Comparison of ENCODE assay signal across 20 cellular contexts in genomic region chr2:148528356-148529064, GRCh38.
DNase-seq lines count a peak whose midpoint lies in the region; ATAC-seq and TF ChIP-seq lines count a peak whose summit lies in the region.
"Had no signal": no experiment of that assay in that cellular context is flagged by ENCODE, and none has a peak within 500 bp of the region (broad histone marks: within the 10 kb centered on the region; RNA-seq: fewer than 3 reads in every experiment).

No MANE protein-coding gene starts in this region.

- 76% methylated on average over 6 of the region's 6 CpGs for WGBS in thymus

- H3K27me3 ChIP-seq in thymus (ENCODE audit: control insufficient read depth, insufficient read depth), result no peaks in the 10 kb centered on the region
- H3K27me3 ChIP-seq: SJSA1, testis had no signal

- H3K4me3 ChIP-seq in thymus (ENCODE audit: low read length), result no peak overlapping the region
- H3K4me3 ChIP-seq: left lung, SJSA1, testis had no signal

- no peak overlapping the region for H3K27ac Mint-ChIP-seq in natural killer cell
- no peak overlapping the region for H3K27ac Mint-ChIP-seq in natural killer cell treated with Interleukin-12 subunit alpha and Interleukin-12 subunit beta and Interleukin-15 and Interleukin-18, amount 100 ng/mL, for 72 hours
- H3K27ac Mint-ChIP-seq in activated CD4-positive, alpha-beta memory T cell treated with anti-CD3 and anti-CD28 coated beads for 36 hours, result peak overlapping the region; percentile 61
- H3K27ac Mint-ChIP-seq in activated naive CD8-positive, alpha-beta T cell treated with anti-CD3 and anti-CD28 coated beads, Interleukin-2, amount 10 ng/mL, durations not matched to agents 7 days and 5 days, result peak overlapping the region; percentile 92
- H3K27ac Mint-ChIP-seq: HFFc6 had no signal

- no peaks in the 10 kb centered on the region for H3K36me3 ChIP-seq in thymus (ENCODE audit: control insufficient read depth, insufficient read depth)
- H3K36me3 ChIP-seq: left lung, neutrophil, SJSA1 had no signal

- intact Hi-C loops in natural killer cell (cut with micrococcal nuclease), result no loop called here
- intact Hi-C loops in activated CD4-positive, alpha-beta memory T cell treated with anti-CD3 and anti-CD28 coated beads for 36 hours (cut with micrococcal nuclease), result loop anchor here (1.0 to 10.0 kb wide), 7 partner anchors 17 to 1234 kb away; partner anchors contain the start of gene ACVR2A

- no peak for TF ChIP-seq CTCF in natural killer cell (IDR thresholded peaks at IDR 0.05)

- H3K4me3 Mint-ChIP-seq in natural killer cell, result peak overlapping the region; percentile 9
- no peak overlapping the region for H3K4me3 Mint-ChIP-seq in natural killer cell treated with Interleukin-12 subunit alpha and Interleukin-12 subunit beta and Interleukin-15 and Interleukin-18, amount 100 ng/mL, for 72 hours
- H3K4me3 Mint-ChIP-seq in activated CD4-positive, alpha-beta memory T cell treated with anti-CD3 and anti-CD28 coated beads for 36 hours, result peak overlapping the region; percentile 59
- H3K4me3 Mint-ChIP-seq in activated naive CD8-positive, alpha-beta T cell treated with anti-CD3 and anti-CD28 coated beads, Interleukin-2, amount 10 ng/mL, durations not matched to agents 7 days and 5 days, result peak overlapping the region; percentile 81
- H3K4me3 Mint-ChIP-seq: HFFc6 had no signal

- H3K9me3 Mint-ChIP-seq in natural killer cell, result no peaks in the 10 kb centered on the region
- H3K9me3 Mint-ChIP-seq in natural killer cell treated with Interleukin-12 subunit alpha and Interleukin-12 subunit beta and Interleukin-15 and Interleukin-18, amount 100 ng/mL, for 72 hours, result no peaks in the 10 kb centered on the region
- H3K9me3 Mint-ChIP-seq in activated CD4-positive, alpha-beta memory T cell treated with anti-CD3 and anti-CD28 coated beads for 36 hours, result no peaks in the 10 kb centered on the region
- no peaks in the 10 kb centered on the region for H3K9me3 Mint-ChIP-seq in activated naive CD8-positive, alpha-beta T cell treated with anti-CD3 and anti-CD28 coated beads, Interleukin-2, amount 10 ng/mL, durations not matched to agents 7 days and 5 days
- H3K9me3 Mint-ChIP-seq: HFFc6 had no signal

- POLR2A ChIA-PET in activated CD4-positive, alpha-beta memory T cell treated with anti-CD3 and anti-CD28 coated beads for 36 hours (lab: Charles Lee), result interaction anchor here (1.2 to 1.3 kb wide), 2 partner anchors 17 to 74 kb away, joined by 3 read pairs; no protein-coding TSS in a partner anchor
- POLR2A ChIA-PET in activated naive CD8-positive, alpha-beta T cell treated with anti-CD3 and anti-CD28 coated beads, Interleukin-2, amount 10 ng/mL, durations not matched to agents 7 days and 5 days (lab: Charles Lee), result interaction anchor here (0.6 to 2.9 kb wide), 11 partner anchors 9 to 118 kb away, joined by 3 to 25 read pairs (median 5); partner anchors contain the start of gene EPC2

- peaks cover 10 to 31% of the 10 kb centered on the region in 2 donors for H3K4me1 Mint-ChIP-seq in natural killer cell
- H3K4me1 Mint-ChIP-seq in natural killer cell treated with Interleukin-12 subunit alpha and Interleukin-12 subunit beta and Interleukin-15 and Interleukin-18, amount 100 ng/mL, for 72 hours (ENCODE audit: low read depth in 2 of 2), result peaks cover 14 to 16% of the 10 kb centered on the region in 2 donors
- peaks cover 78% of the 10 kb centered on the region for H3K4me1 Mint-ChIP-seq in activated CD4-positive, alpha-beta memory T cell treated with anti-CD3 and anti-CD28 coated beads for 36 hours (ENCODE audit: low read depth)
- peaks cover 62% of the 10 kb centered on the region for H3K4me1 Mint-ChIP-seq in activated naive CD8-positive, alpha-beta T cell treated with anti-CD3 and anti-CD28 coated beads, Interleukin-2, amount 10 ng/mL, durations not matched to agents 7 days and 5 days

- no peak for ATAC-seq in natural killer cell
- no peak for ATAC-seq in natural killer cell treated with Interleukin-12 subunit alpha and Interleukin-12 subunit beta and Interleukin-15 and Interleukin-18, amount 100 ng/mL, for 72 hours
- peak; percentile 17 for ATAC-seq in activated naive CD8-positive, alpha-beta T cell treated with anti-CD3 and anti-CD28 coated beads, Interleukin-2, amount 10 ng/mL, durations not matched to agents 7 days and 5 days (ENCODE audit: low read depth)
- no peak for ATAC-seq in GM19397 (IDR thresholded peaks at IDR 0.05; ENCODE audit: unreplicated experiment)
- no peak for ATAC-seq in HG02623 (IDR thresholded peaks at IDR 0.05; ENCODE audit: unreplicated experiment)
- ATAC-seq: left lung had no signal

- DNase-seq in natural killer cell (no peak), EL (no peak)
- DNase-seq in natural killer cell treated with Interleukin-12 subunit alpha and Interleukin-12 subunit beta and Interleukin-15 and Interleukin-18, amount 100 ng/mL, for 72 hours (ENCODE audit: low spot score), result no peak
- DNase-seq in activated CD4-positive, alpha-beta memory T cell treated with anti-CD3 and anti-CD28 coated beads for 36 hours, result no peak
- no peak for DNase-seq in activated naive CD8-positive, alpha-beta T cell treated with anti-CD3 and anti-CD28 coated beads, Interleukin-2, amount 10 ng/mL, durations not matched to agents 7 days and 5 days
- DNase-seq: aorta; effector CD8-positive, alpha-beta T cell; glutamatergic neuron; HFFc6; IMR-90; left lung; NCI-H1694; NCI-H2227 treated with DMSO at 0.1 percent for 48 hours; testis had no signal

- no peaks in the 10 kb centered on the region for H3K9me3 ChIP-seq in thymus (ENCODE audit: control insufficient read depth)
- H3K9me3 ChIP-seq: left lung, neutrophil, SJSA1, testis had no signal

- peaks cover 26% of the 10 kb centered on the region for H3K4me1 ChIP-seq in thymus (ENCODE audit: control insufficient read depth, insufficient read depth, low read length)
- H3K4me1 ChIP-seq: SJSA1, testis had no signal

- H3K36me3 Mint-ChIP-seq in natural killer cell, result no peaks in the 10 kb centered on the region
- H3K36me3 Mint-ChIP-seq in natural killer cell treated with Interleukin-12 subunit alpha and Interleukin-12 subunit beta and Interleukin-15 and Interleukin-18, amount 100 ng/mL, for 72 hours, result no peaks in the 10 kb centered on the region
- H3K36me3 Mint-ChIP-seq in activated CD4-positive, alpha-beta memory T cell treated with anti-CD3 and anti-CD28 coated beads for 36 hours, result no peaks in the 10 kb centered on the region
- H3K36me3 Mint-ChIP-seq in activated naive CD8-positive, alpha-beta T cell treated with anti-CD3 and anti-CD28 coated beads, Interleukin-2, amount 10 ng/mL, durations not matched to agents 7 days and 5 days, result peaks cover 2% of the 10 kb centered on the region

- peaks cover 0 to 4% of the 10 kb centered on the region in 2 donors for H3K27me3 Mint-ChIP-seq in natural killer cell (ENCODE audit: low read depth in 2 of 2)
- H3K27me3 Mint-ChIP-seq in natural killer cell treated with Interleukin-12 subunit alpha and Interleukin-12 subunit beta and Interleukin-15 and Interleukin-18, amount 100 ng/mL, for 72 hours, result peaks cover 6 to 9% of the 10 kb centered on the region in 2 donors
- H3K27me3 Mint-ChIP-seq in activated CD4-positive, alpha-beta memory T cell treated with anti-CD3 and anti-CD28 coated beads for 36 hours, result no peaks in the 10 kb centered on the region
- no peaks in the 10 kb centered on the region for H3K27me3 Mint-ChIP-seq in activated naive CD8-positive, alpha-beta T cell treated with anti-CD3 and anti-CD28 coated beads, Interleukin-2, amount 10 ng/mL, durations not matched to agents 7 days and 5 days

- CTCF ChIA-PET in activated CD4-positive, alpha-beta memory T cell treated with anti-CD3 and anti-CD28 coated beads for 36 hours (lab: Charles Lee), result interaction anchor here (1.3 to 4.6 kb wide), 4 partner anchors 11 to 115 kb away, joined by 4 to 27 read pairs (median 8); no protein-coding TSS in a partner anchor

- H3K27ac ChIP-seq in thymus (ENCODE audit: low read depth), result peak overlapping the region; percentile 77
- H3K27ac ChIP-seq: HL-60, left lung, neutrophil, SJSA1, testis had no signal

Comparison
In these comparisons a context has a peak if more than half of its experiments do, and no peak if none do; other contexts are left out.
1. H3K27ac Mint-ChIP-seq: peak in activated CD4-positive, alpha-beta memory T cell treated with anti-CD3 and anti-CD28 coated beads for 36 hours (single experiment) and activated naive CD8-positive, alpha-beta T cell treated with anti-CD3 and anti-CD28 coated beads, Interleukin-2, amount 10 ng/mL, durations not matched to agents 7 days and 5 days (single experiment); none in natural killer cell (0 of 2) and natural killer cell treated with Interleukin-12 subunit alpha and Interleukin-12 subunit beta and Interleukin-15 and Interleukin-18, amount 100 ng/mL, for 72 hours (0 of 2).